In genomic region chr20:23723659-23724307, GRCh38 we compare ENCODE assay signal across 8 cellular contexts. TPM values are rescaled to one million over a fixed set of nuclear protein-coding genes. Genes with fewer than 3 reads are reported as not detected.
DNase-seq lines count a peak whose midpoint lies in the region; ATAC-seq, FAIRE-seq and TF ChIP-seq lines count a peak whose summit lies in the region.
"Not testable (repeated sequence)": the region's sequence is repeated elsewhere in the genome, so short reads cannot be mapped to it uniquely, and the experiment has no call there.

No MANE protein-coding gene starts in this region.

- H3K36me3 ChIP-seq in BJ (ENCODE audit: control insufficient read depth, insufficient read depth, low read length); keratinocyte (ENCODE audit: control insufficient read depth in 2 of 2, extremely low read depth in 1 of 2, insufficient read depth in 2 of 2, low read length in 2 of 2); spleen: not testable (repeated sequence)

- H2AFZ ChIP-seq in keratinocyte (ENCODE audit: control insufficient read depth, low read length): not testable (repeated sequence)

- not testable (repeated sequence) for DNase-seq in BJ (ENCODE audit: low read depth); keratinocyte (ENCODE audit: low read depth, low spot score); spleen
- DNase-seq in NCI-H2171 treated with DMSO at 0.1 percent for 48 hours (lab: John Stamatoyannopoulos, UW): peak; percentile 4
- peak; percentile 63 for DNase-seq in choroid plexus epithelial cell (ENCODE audit: low read depth)

- not testable (repeated sequence) for H3K27me3 ChIP-seq in BJ (ENCODE audit: control insufficient read depth, insufficient read depth, low read length); keratinocyte (ENCODE audit: control insufficient read depth, extremely low read depth, insufficient read depth, low read length); spleen (replicated peaks in 1 of 7)

- not testable (repeated sequence) for H3K4me2 ChIP-seq in keratinocyte (ENCODE audit: control insufficient read depth, extremely low read depth, insufficient read depth, low read depth, low read length)

- not testable (repeated sequence) for H3K27ac ChIP-seq in keratinocyte (ENCODE audit: control insufficient read depth, insufficient read depth, low read length); spleen

- TF ChIP-seq POLR2A in spleen (IDR thresholded peaks at IDR 0.05): not testable (repeated sequence)

- intact Hi-C loops in spleen (cut with DNase I; ENCODE audit: low total_unique reads): not testable (repeated sequence)

- TF ChIP-seq CTCF in BJ (IDR thresholded peaks at IDR 0.05; ENCODE audit: insufficient read depth, low read depth, low read length): peak; percentile 58
- peak; percentile 51; the same call in 1 of the 2 replicates for TF ChIP-seq CTCF in WI38 (IDR thresholded peaks at IDR 0.05; ENCODE audit: low read depth, low read length)
- TF ChIP-seq CTCF in choroid plexus epithelial cell (conservative IDR thresholded peaks at IDR 0.05; ENCODE audit: low read depth, low read length): peak; percentile 65
- TF ChIP-seq CTCF in keratinocyte (optimal IDR thresholded peaks at IDR 0.05 in 1 of 3, IDR thresholded peaks at IDR 0.05 in 1 of 3, conservative IDR thresholded peaks at IDR 0.05 in 1 of 3; ENCODE audit: extremely low read depth in 1 of 3, insufficient read depth in 2 of 3, low read length in 3 of 3): peak; percentile 25 to 51 (median 36)
- peak in 6 of 11 experiments; percentile 14 to 64 (median 54) for TF ChIP-seq CTCF in spleen (IDR thresholded peaks at IDR 0.05 in 8 of 11, conservative IDR thresholded peaks at IDR 0.05 in 3 of 11)

- WGBS in spleen, 5 donors: 50 to 97% (median 55%) methylated on average over 1 to 2 of the region's 2 CpGs

- CTCF ChIA-PET in BJ (lab: Yijun Ruan, JAX): interaction anchor here (1.1 to 2.2 kb wide), 4 partner anchors 18 to 55 kb away, joined by 3 to 4 read pairs (median 4); no protein-coding TSS in a partner anchor

- peak; percentile 90 for ATAC-seq in GM18867 (IDR thresholded peaks at IDR 0.05; ENCODE audit: unreplicated experiment)
- peak; percentile 58 for ATAC-seq in HG03066 (IDR thresholded peaks at IDR 0.05; ENCODE audit: low read depth, unreplicated experiment)

- not testable (repeated sequence) for H3K9me1 ChIP-seq in keratinocyte (ENCODE audit: control insufficient read depth, extremely low read depth, insufficient read depth, low read length)

- not testable (repeated sequence) for H3K9me3 ChIP-seq in keratinocyte (ENCODE audit: control insufficient read depth, low read depth, low read length); spleen

- H3K9ac ChIP-seq in keratinocyte (ENCODE audit: control insufficient read depth, extremely low read depth, insufficient read depth, low read length): not testable (repeated sequence)

- not testable (repeated sequence) for H3K4me3 ChIP-seq in BJ (ENCODE audit: low read depth, low read length); WI38 (ENCODE audit: low read depth, low read length); choroid plexus epithelial cell (ENCODE audit: low read depth, low read length); keratinocyte (ENCODE audit: control insufficient read depth in 2 of 3, extremely low read depth in 1 of 3, insufficient read depth in 2 of 3, low read depth in 1 of 3, low read length in 3 of 3); spleen

- peak; percentile 87 for FAIRE-seq in keratinocyte (lab: Jason Lieb, UNC)

- POLR2A ChIA-PET in BJ (lab: Charles Lee): not testable (repeated sequence)

- dilution Hi-C loops in keratinocyte (cut with MboI; ENCODE audit: extremely low pct_ligation_motif_present, low sequenced_read_pairs): not testable (repeated sequence)

- not testable (repeated sequence) for H3K4me1 ChIP-seq in keratinocyte (ENCODE audit: control insufficient read depth, extremely low read depth, insufficient read depth, low read length); spleen

- H3K79me2 ChIP-seq in keratinocyte (ENCODE audit: control insufficient read depth, insufficient read depth, low read length): not testable (repeated sequence)

- not testable (repeated sequence) for H4K20me1 ChIP-seq in keratinocyte (ENCODE audit: control insufficient read depth, extremely low read depth, insufficient read depth, low read length)

RNA-seq across cellular contexts. Expression of gene CST1, which starts 27.0 kb away (rescaled TPM):
- polyA plus RNA-seq in BJ (2011; rRNA removed): not detected in 2 replicates
- not detected in 2 replicates for polyA minus RNA-seq in BJ (2011; rRNA and poly(A)+ RNA removed)
- not detected in 3 replicates for polyA plus RNA-seq in keratinocyte
- not detected for polyA plus RNA-seq in keratinocyte (2011; ENCODE audit: low read depth)
- not detected in 2 replicates for polyA plus RNA-seq in keratinocyte (2011; cell fraction: cytosol; rRNA removed)
- polyA plus RNA-seq in keratinocyte (2011; cell fraction: nucleus; rRNA removed): not detected in 2 replicates
- polyA plus RNA-seq in keratinocyte (2012; ENCODE audit: low replicate concordance): not detected in 2 replicates
- polyA minus RNA-seq in keratinocyte: not detected in 3 replicates
- polyA minus RNA-seq in keratinocyte (2011; cell fraction: cytosol; rRNA and poly(A)+ RNA removed): not detected
- polyA minus RNA-seq in keratinocyte (2011; cell fraction: nucleus; rRNA and poly(A)+ RNA removed): not detected in 2 replicates
- total RNA-seq in spleen: not detected
- not detected for polyA plus RNA-seq in spleen

RNA-seq across cellular contexts. Expression of gene CST4, which starts 34.9 kb away (rescaled TPM):
- polyA plus RNA-seq in BJ (2011; rRNA removed): not detected in 2 replicates
- not detected in 2 replicates for polyA minus RNA-seq in BJ (2011; rRNA and poly(A)+ RNA removed)
- polyA plus RNA-seq in keratinocyte: not detected in 3 replicates
- polyA plus RNA-seq in keratinocyte (2011; ENCODE audit: low read depth): not detected
- polyA plus RNA-seq in keratinocyte (2011; cell fraction: cytosol; rRNA removed): not detected in 2 replicates
- polyA plus RNA-seq in keratinocyte (2011; cell fraction: nucleus; rRNA removed): not detected in 2 replicates
- not detected in 2 replicates for polyA plus RNA-seq in keratinocyte (2012; ENCODE audit: low replicate concordance)
- not detected in 3 replicates for polyA minus RNA-seq in keratinocyte
- polyA minus RNA-seq in keratinocyte (2011; cell fraction: cytosol; rRNA and poly(A)+ RNA removed): not detected
- polyA minus RNA-seq in keratinocyte (2011; cell fraction: nucleus; rRNA and poly(A)+ RNA removed): not detected in 2 replicates
- not detected for total RNA-seq in spleen
- polyA plus RNA-seq in spleen: not detected
